ENCODE assay signal across 11 cellular contexts in genomic region chr11:45896392-45897068, GRCh38. TPM values are rescaled to one million over a fixed set of nuclear protein-coding genes. Genes with fewer than 3 reads are reported as not detected.
DNase-seq lines count a peak whose midpoint lies in the region; TF ChIP-seq lines count a peak whose summit lies in the region.
"Had no signal": no experiment of that assay in that cellular context is flagged by ENCODE, and none has a peak within 500 bp of the region (broad histone marks: within the 10 kb centered on the region; RNA-seq: fewer than 3 reads in every experiment).

No MANE protein-coding gene starts in this region.

- no peaks in the 10 kb centered on the region for H3K9me3 ChIP-seq in ectodermal cell (ENCODE audit: control insufficient read depth, low read length)
- H3K9me3 ChIP-seq in right atrium auricular region, result no peaks in the 10 kb centered on the region
- H3K9me3 ChIP-seq: heart right ventricle had no signal

- peaks cover 17% of the 10 kb centered on the region for H3K27me3 ChIP-seq in ectodermal cell (ENCODE audit: control insufficient read depth, insufficient read depth, low read length, poor library complexity, severe bottlenecking)
- H3K27me3 ChIP-seq in right atrium auricular region, result no peaks in the 10 kb centered on the region

- POLR2A ChIA-PET in activated CD4-positive, alpha-beta memory T cell treated with anti-CD3 and anti-CD28 coated beads for 36 hours (lab: Charles Lee), result interaction anchor here (0.8 kb wide), 1 partner anchor 18 kb away, joined by 3 read pairs; no protein-coding TSS in a partner anchor

- H3K36me3 ChIP-seq in ectodermal cell (ENCODE audit: control insufficient read depth, insufficient read depth, low read length), result no peaks in the 10 kb centered on the region
- no peaks in the 10 kb centered on the region for H3K36me3 ChIP-seq in right atrium auricular region
- H3K36me3 ChIP-seq: heart right ventricle had no signal

- no peak for TF ChIP-seq EP300 in Ishikawa (IDR thresholded peaks at IDR 0.05; ENCODE audit: borderline replicate concordance)

- CTCF ChIA-PET in activated CD4-positive, alpha-beta memory T cell treated with anti-CD3 and anti-CD28 coated beads for 36 hours (lab: Charles Lee), result no interaction called here

- DNase-seq in NCI-H345 (lab: John Stamatoyannopoulos, UW) (peak; percentile 84), substantia nigra (lab: John Stamatoyannopoulos, UW) (peak in 21 of 49 donors; percentile 18 to 62 (median 47)), right atrium auricular region (ENCODE audit: low spot score) (no peak), NK-92 (lab: John Stamatoyannopoulos, UW; ENCODE audit: unreplicated experiment) (no peak)
- DNase-seq in activated CD4-positive, alpha-beta memory T cell treated with anti-CD3 and anti-CD28 coated beads for 36 hours, result no peak
- DNase-seq: effector CD4-positive, alpha-beta T cell; heart right ventricle; naive B cell had no signal

- no peak for TF ChIP-seq CTCF in right atrium auricular region (IDR thresholded peaks at IDR 0.05)

- no peaks in the 10 kb centered on the region for H3K9me3 Mint-ChIP-seq in activated CD4-positive, alpha-beta memory T cell treated with anti-CD3 and anti-CD28 coated beads for 36 hours
- H3K9me3 Mint-ChIP-seq: naive B cell had no signal

- 20 to 23% methylated on average over 22 of the region's 22 CpGs for WGBS in ectodermal cell, 2 experiments

- no peak for TF ChIP-seq RAD21 in Ishikawa (IDR thresholded peaks at IDR 0.05; ENCODE audit: low read depth)

- no peak overlapping the region for H3K27ac Mint-ChIP-seq in activated CD4-positive, alpha-beta memory T cell treated with anti-CD3 and anti-CD28 coated beads for 36 hours

- H3K36me3 Mint-ChIP-seq in activated CD4-positive, alpha-beta memory T cell treated with anti-CD3 and anti-CD28 coated beads for 36 hours, result no peaks in the 10 kb centered on the region
- H3K36me3 Mint-ChIP-seq: naive B cell had no signal

- intact Hi-C loops in activated CD4-positive, alpha-beta memory T cell treated with anti-CD3 and anti-CD28 coated beads for 36 hours (cut with micrococcal nuclease), result no loop called here

- H3K4me1 ChIP-seq in ectodermal cell (ENCODE audit: control insufficient read depth, insufficient read depth, low read length) (peaks cover 37% of the 10 kb centered on the region), right atrium auricular region (peaks cover 0 to 25% of the 10 kb centered on the region in 2 donors)

- peaks cover 27% of the 10 kb centered on the region for H3K27me3 Mint-ChIP-seq in activated CD4-positive, alpha-beta memory T cell treated with anti-CD3 and anti-CD28 coated beads for 36 hours

- peak overlapping the region; percentile 44 for H3K27ac ChIP-seq in ectodermal cell (ENCODE audit: insufficient read depth, low read depth, low read length, poor library complexity, severe bottlenecking)
- H3K27ac ChIP-seq in substantia nigra (ENCODE audit: low read depth, low read length, poor library complexity, severe bottlenecking), result peak overlapping the region; percentile 59
- H3K27ac ChIP-seq in right atrium auricular region, result no peak overlapping the region
- H3K27ac ChIP-seq: heart right ventricle had no signal

- H3K4me3 Mint-ChIP-seq in activated CD4-positive, alpha-beta memory T cell treated with anti-CD3 and anti-CD28 coated beads for 36 hours, result no peak overlapping the region
- H3K4me3 Mint-ChIP-seq: naive B cell had no signal

- no peaks in the 10 kb centered on the region for H3K4me1 Mint-ChIP-seq in activated CD4-positive, alpha-beta memory T cell treated with anti-CD3 and anti-CD28 coated beads for 36 hours (ENCODE audit: low read depth)

- H3K4me3 ChIP-seq in ectodermal cell (ENCODE audit: insufficient read depth, low read depth, low read length) (no peak overlapping the region), right atrium auricular region (no peak overlapping the region)
- H3K4me3 ChIP-seq: heart right ventricle had no signal

TF ChIP-seq in Ishikawa, 13 proteins besides CTCF, POLR2A, EP300 and RAD21:
- TF ChIP-seq ZBTB7A (IDR thresholded peaks at IDR 0.05; ENCODE audit: low read depth) (0 out of 2 replicates have a peak, but pooled peaks have one; percentile 37), TAF1 (IDR thresholded peaks at IDR 0.05; ENCODE audit: low read depth) (no peak), CREB1 (IDR thresholded peaks at IDR 0.05; ENCODE audit: low read depth) (no peak), TEAD4 (IDR thresholded peaks at IDR 0.05) (no peak), TCF12 (IDR thresholded peaks at IDR 0.05; ENCODE audit: low read depth) (no peak), REST (IDR thresholded peaks at IDR 0.05; ENCODE audit: low read depth) (peak; percentile 64)
TF ChIP-seq in Ishikawa: peak in this region for 2.

RNA-seq across cellular contexts. Expression of gene FREY1, which starts 10.5 kb away (rescaled TPM):
- polyA plus RNA-seq in ectodermal cell (2013, experiment 1 of 4), result 2.2 TPM
- 1.0 TPM for polyA plus RNA-seq in ectodermal cell (2013, experiment 2 of 4)
- polyA plus RNA-seq in ectodermal cell (2013, experiment 3 of 4), result not detected
- 0.45 TPM for polyA plus RNA-seq in ectodermal cell (2013, experiment 4 of 4)
- under 1 TPM; 0.73 to 0.88 TPM for total RNA-seq in activated CD4-positive, alpha-beta memory T cell treated with anti-CD3 and anti-CD28 coated beads for 36 hours
- under 1 TPM; 0.55 to 0.82 TPM for total RNA-seq in right atrium auricular region

RNA-seq across cellular contexts. Expression of gene MAPK8IP1, which starts 11.1 kb away (rescaled TPM):
- polyA plus RNA-seq in ectodermal cell (2013, experiment 1 of 4), result 18.3 TPM
- 15.4 TPM for polyA plus RNA-seq in ectodermal cell (2013, experiment 2 of 4)
- polyA plus RNA-seq in ectodermal cell (2013, experiment 3 of 4), result 14.4 TPM
- 12.7 TPM for polyA plus RNA-seq in ectodermal cell (2013, experiment 4 of 4)
- under 1 TPM; 0.43 to 0.58 TPM for total RNA-seq in activated CD4-positive, alpha-beta memory T cell treated with anti-CD3 and anti-CD28 coated beads for 36 hours
- 1 to 10 TPM; 7.3 to 8.9 TPM for total RNA-seq in right atrium auricular region

RNA-seq across cellular contexts. Expression of gene PEX16, which starts 21.1 kb away (rescaled TPM):
- polyA plus RNA-seq in ectodermal cell (2013, experiment 1 of 4), result 27.4 TPM
- 24.2 TPM for polyA plus RNA-seq in ectodermal cell (2013, experiment 2 of 4)
- 25.6 TPM for polyA plus RNA-seq in ectodermal cell (2013, experiment 3 of 4)
- polyA plus RNA-seq in ectodermal cell (2013, experiment 4 of 4), result 22.7 TPM
- 10 to 100 TPM; 28.2 to 34.6 TPM for total RNA-seq in activated CD4-positive, alpha-beta memory T cell treated with anti-CD3 and anti-CD28 coated beads for 36 hours
- total RNA-seq in right atrium auricular region, result 10 to 100 TPM; 12.9 to 17.4 TPM

RNA-seq across cellular contexts. Expression of gene LARGE2, which starts 25.9 kb away (rescaled TPM):
- 27.8 TPM for polyA plus RNA-seq in ectodermal cell (2013, experiment 1 of 4)
- 30.9 TPM for polyA plus RNA-seq in ectodermal cell (2013, experiment 2 of 4)
- 27.8 TPM for polyA plus RNA-seq in ectodermal cell (2013, experiment 3 of 4)
- polyA plus RNA-seq in ectodermal cell (2013, experiment 4 of 4), result 28.7 TPM
- total RNA-seq in activated CD4-positive, alpha-beta memory T cell treated with anti-CD3 and anti-CD28 coated beads for 36 hours, result 1 to 10 TPM; 1.1 to 1.6 TPM
- under 1 TPM in 1 of 2 donors, not detected in 1; 0.51 TPM for total RNA-seq in right atrium auricular region
- total RNA-seq: subcutaneous adipose tissue had no signal

RNA-seq across cellular contexts. Expression of gene CRY2, which starts 49.3 kb away (rescaled TPM):
- 18.6 TPM for polyA plus RNA-seq in ectodermal cell (2013, experiment 1 of 4)
- polyA plus RNA-seq in ectodermal cell (2013, experiment 2 of 4), result 15.9 TPM
- polyA plus RNA-seq in ectodermal cell (2013, experiment 3 of 4), result 15.1 TPM
- polyA plus RNA-seq in ectodermal cell (2013, experiment 4 of 4), result 20.6 TPM
- total RNA-seq in activated CD4-positive, alpha-beta memory T cell treated with anti-CD3 and anti-CD28 coated beads for 36 hours, result 10 to 100 TPM; 12.1 to 13.4 TPM
- total RNA-seq in right atrium auricular region, result 10 to 100 TPM; 43.0 to 62.9 TPM

Comparison
In these comparisons a context has a peak if more than half of its experiments do, and no peak if none do; other contexts are left out.
1. H3K27ac ChIP-seq: peak in ectodermal cell (single experiment) and substantia nigra (single experiment); none in right atrium auricular region (0 of 2).
2. RNA of gene MAPK8IP1, which starts 11.1 kb away (total RNA-seq): 7.3 to 8.9 TPM in right atrium auricular region; 0.43 to 0.58 TPM in activated CD4-positive, alpha-beta memory T cell treated with anti-CD3 and anti-CD28 coated beads for 36 hours; every median in the first group is over 4 times any median in the second.